Comparison of ENCODE assay signal across 8 cellular contexts in the genomic region with DNA sequence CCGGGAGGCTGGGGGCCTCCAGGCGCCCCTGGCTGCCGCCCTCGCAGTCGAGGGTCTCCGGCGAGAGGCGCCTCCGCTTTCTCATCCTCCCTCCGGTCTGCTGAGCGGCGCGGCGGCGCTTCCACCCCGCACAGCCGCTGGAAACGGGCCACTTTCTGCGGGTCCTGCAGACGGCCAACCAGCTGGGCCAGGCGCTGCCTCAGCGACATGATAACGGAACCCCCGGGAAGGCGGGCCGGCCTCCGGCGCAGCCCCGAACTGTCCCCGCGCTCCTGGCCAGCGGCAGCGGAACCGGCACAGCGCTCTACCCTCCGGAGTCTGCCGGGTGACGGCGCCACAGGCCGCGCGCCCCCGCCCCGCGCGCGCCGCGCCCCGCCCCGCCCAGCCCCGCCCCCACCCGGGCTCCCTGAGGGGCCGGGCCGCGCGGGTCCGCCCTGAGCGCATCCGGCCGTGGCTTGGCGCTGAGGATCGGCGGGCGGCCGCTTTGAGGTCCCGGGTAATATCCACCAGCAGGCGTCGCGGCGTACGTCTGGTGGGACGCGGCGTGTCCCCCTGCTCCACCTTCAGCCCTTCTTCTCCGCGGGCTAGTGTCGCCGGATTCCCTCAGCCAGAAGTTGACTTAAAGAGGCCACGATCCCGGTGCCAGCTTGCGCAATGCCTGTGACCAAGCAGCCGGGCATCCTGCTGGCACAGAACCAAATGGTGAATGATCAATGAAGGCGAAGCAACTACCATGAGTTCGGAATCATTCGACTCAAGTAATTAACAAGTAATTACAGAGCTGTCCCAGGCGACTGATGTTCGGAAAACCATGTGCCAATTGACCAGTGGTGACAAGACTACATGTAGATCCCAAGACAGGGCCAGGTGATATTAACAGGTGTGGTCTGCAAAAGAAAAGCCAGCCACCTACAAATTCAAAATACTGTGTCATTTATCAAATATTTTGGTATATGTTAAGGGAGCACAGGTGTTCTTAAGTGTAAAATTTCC. TPM values are rescaled to one million over a fixed set of nuclear protein-coding genes. Genes with fewer than 3 reads are reported as not detected.
A peak's percentile ranks its signal among the peaks of the same experiment; 100 is the strongest.
DNase-seq lines count a peak whose midpoint lies in the region; ATAC-seq and TF ChIP-seq lines count a peak whose summit lies in the region.

A gene with protein sequence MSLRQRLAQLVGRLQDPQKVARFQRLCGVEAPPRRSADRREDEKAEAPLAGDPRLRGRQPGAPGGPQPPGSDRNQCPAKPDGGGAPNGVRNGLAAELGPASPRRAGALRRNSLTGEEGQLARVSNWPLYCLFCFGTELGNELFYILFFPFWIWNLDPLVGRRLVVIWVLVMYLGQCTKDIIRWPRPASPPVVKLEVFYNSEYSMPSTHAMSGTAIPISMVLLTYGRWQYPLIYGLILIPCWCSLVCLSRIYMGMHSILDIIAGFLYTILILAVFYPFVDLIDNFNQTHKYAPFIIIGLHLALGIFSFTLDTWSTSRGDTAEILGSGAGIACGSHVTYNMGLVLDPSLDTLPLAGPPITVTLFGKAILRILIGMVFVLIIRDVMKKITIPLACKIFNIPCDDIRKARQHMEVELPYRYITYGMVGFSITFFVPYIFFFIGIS (minus strand): TSS at position 330 of the 993 bp plus-strand sequence. CDS start 121 bp downstream, at position 209.

- TF ChIP-seq CTCF in AG09319 (IDR thresholded peaks at IDR 0.05; ENCODE audit: low read depth, low read length) = peak; percentile 26
- TF ChIP-seq CTCF in liver (IDR thresholded peaks at IDR 0.05; ENCODE audit: low read depth, low read length, missing input control) = no peak

- H3K27me3 ChIP-seq in liver (ENCODE audit: control insufficient read depth in 4 of 4, insufficient read depth in 4 of 4, low read length in 3 of 4) = no peaks in the 10 kb centered on the region

- H3K9ac ChIP-seq in liver (ENCODE audit: low read depth in 1 of 2, low read length in 2 of 2) = peak within 1 kb of the TSS; percentile 88 to 96

- peaks cover 3 to 24% (median 7%) of the 10 kb centered on the region in 4 donors for H3K4me1 ChIP-seq in liver (ENCODE audit: control insufficient read depth in 4 of 4, insufficient read depth in 4 of 4, low read length in 3 of 4)

- WGBS in liver = under 1% methylated on average over 88 of the region's 88 CpGs

- peak within 1 kb of the TSS; percentile 92 to 100 (median 99) for H3K4me3 ChIP-seq in liver (ENCODE audit: low read depth in 1 of 3, low read length in 3 of 3)

- no peaks in the 10 kb centered on the region for H3K36me3 ChIP-seq in liver (ENCODE audit: control insufficient read depth in 4 of 4, insufficient read depth in 3 of 4, low read depth in 1 of 4, low read length in 3 of 4)

- H3K27ac ChIP-seq in liver (ENCODE audit: low read depth in 1 of 2, low read length in 2 of 2) = peak within 1 kb of the TSS; percentile 84 to 95

- no peaks in the 10 kb centered on the region for H3K9me3 ChIP-seq in liver (ENCODE audit: control insufficient read depth in 4 of 4, low read length in 3 of 4)

- peak in 1 of 2 donors; percentile 35 for TF ChIP-seq RAD21 in liver (IDR thresholded peaks at IDR 0.05)

- DNase-seq in AG09319 (ENCODE audit: extremely low read depth, low read depth) (peak; percentile 18), NCI-H460 (ENCODE audit: extremely low read depth, low read depth) (peak; percentile 75), dermis blood vessel endothelial cell (peak; percentile 75)
- peak; percentile 50 to 59 for DNase-seq in activated CD4-positive, alpha-beta T cell treated with anti-CD3 and anti-CD28 coated beads, Interleukin-2, amount 50 U/mL, for 24 hours (ENCODE audit: low read depth in 1 of 2, low spot score in 1 of 2)
- peak; percentile 73 for DNase-seq in stimulated activated CD4-positive, alpha-beta T cell treated with anti-CD3 and anti-CD28 coated beads, Interleukin-4, amount 100 ng/mL, for 24 hours

- peak; percentile 84 for ATAC-seq in GM18868 (IDR thresholded peaks at IDR 0.05; ENCODE audit: unreplicated experiment)
- ATAC-seq in HG03097 (IDR thresholded peaks at IDR 0.05; ENCODE audit: low FRiP score, unreplicated experiment) = peak; percentile 77

TF ChIP-seq in liver, 16 proteins besides CTCF, POLR2A, EP300 and RAD21:
- peak; percentile 27 to 35 for TF ChIP-seq HNF4A (conservative IDR thresholded peaks at IDR 0.05)
- TF ChIP-seq YY1 (IDR thresholded peaks at IDR 0.05) = peak; percentile 46
- no peak for TF ChIP-seq GABPA (IDR thresholded peaks at IDR 0.05 in 1 of 2, conservative IDR thresholded peaks at IDR 0.05 in 1 of 2)
- peak; percentile 40 for TF ChIP-seq SP1 (IDR thresholded peaks at IDR 0.05)
- TF ChIP-seq, protein P1, sequence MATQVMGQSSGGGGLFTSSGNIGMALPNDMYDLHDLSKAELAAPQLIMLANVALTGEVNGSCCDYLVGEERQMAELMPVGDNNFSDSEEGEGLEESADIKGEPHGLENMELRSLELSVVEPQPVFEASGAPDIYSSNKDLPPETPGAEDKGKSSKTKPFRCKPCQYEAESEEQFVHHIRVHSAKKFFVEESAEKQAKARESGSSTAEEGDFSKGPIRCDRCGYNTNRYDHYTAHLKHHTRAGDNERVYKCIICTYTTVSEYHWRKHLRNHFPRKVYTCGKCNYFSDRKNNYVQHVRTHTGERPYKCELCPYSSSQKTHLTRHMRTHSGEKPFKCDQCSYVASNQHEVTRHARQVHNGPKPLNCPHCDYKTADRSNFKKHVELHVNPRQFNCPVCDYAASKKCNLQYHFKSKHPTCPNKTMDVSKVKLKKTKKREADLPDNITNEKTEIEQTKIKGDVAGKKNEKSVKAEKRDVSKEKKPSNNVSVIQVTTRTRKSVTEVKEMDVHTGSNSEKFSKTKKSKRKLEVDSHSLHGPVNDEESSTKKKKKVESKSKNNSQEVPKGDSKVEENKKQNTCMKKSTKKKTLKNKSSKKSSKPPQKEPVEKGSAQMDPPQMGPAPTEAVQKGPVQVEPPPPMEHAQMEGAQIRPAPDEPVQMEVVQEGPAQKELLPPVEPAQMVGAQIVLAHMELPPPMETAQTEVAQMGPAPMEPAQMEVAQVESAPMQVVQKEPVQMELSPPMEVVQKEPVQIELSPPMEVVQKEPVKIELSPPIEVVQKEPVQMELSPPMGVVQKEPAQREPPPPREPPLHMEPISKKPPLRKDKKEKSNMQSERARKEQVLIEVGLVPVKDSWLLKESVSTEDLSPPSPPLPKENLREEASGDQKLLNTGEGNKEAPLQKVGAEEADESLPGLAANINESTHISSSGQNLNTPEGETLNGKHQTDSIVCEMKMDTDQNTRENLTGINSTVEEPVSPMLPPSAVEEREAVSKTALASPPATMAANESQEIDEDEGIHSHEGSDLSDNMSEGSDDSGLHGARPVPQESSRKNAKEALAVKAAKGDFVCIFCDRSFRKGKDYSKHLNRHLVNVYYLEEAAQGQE (IDR thresholded peaks at IDR 0.05) = peak; percentile 43
- TF ChIP-seq RXRA (IDR thresholded peaks at IDR 0.05) = peak; percentile 43 to 54

RNA-seq across cellular contexts. Expression of the gene that starts here (rescaled TPM):
- total RNA-seq in NCI-H460 (2014; rRNA removed; shearing (Covaris generic)) = 45.3 and 46.0 TPM in 2 replicates
- polyA plus RNA-seq in NCI-H460 (2014; cell fraction: nucleus; rRNA removed) = 23.2 and 30.6 TPM in 2 replicates
- total RNA-seq in dermis blood vessel endothelial cell = 11.1 and 13.7 TPM in 2 replicates
- total RNA-seq in liver = 10 to 100 TPM; 17.6 to 32.3 TPM
- polyA plus RNA-seq in liver = 10 to 100 TPM; 12.3 to 13.6 TPM

Comparison
In these comparisons a context has a peak if more than half of its experiments do, and no peak if none do; other contexts are left out.
1. Peak in every context shown above with its lines: DNase-seq, ATAC-seq, H3K4me3 ChIP-seq and H3K27ac ChIP-seq.
2. DNase-seq: peak in every context shown above with its lines; median percentile 75 in NCI-H460; 75 in dermis blood vessel endothelial cell; 73 in stimulated activated CD4-positive, alpha-beta T cell treated with anti-CD3 and anti-CD28 coated beads, Interleukin-4, amount 100 ng/mL, for 24 hours; 54 in activated CD4-positive, alpha-beta T cell treated with anti-CD3 and anti-CD28 coated beads, Interleukin-2, amount 50 U/mL, for 24 hours; 18 in AG09319.